Comparison of ENCODE assay signal across 8 cellular contexts in genomic region chr21:33266784-33267135, GRCh38. TPM values are rescaled to one million over a fixed set of nuclear protein-coding genes. Genes with fewer than 3 reads are reported as not detected.
DNase-seq lines count a peak whose midpoint lies in the region; ATAC-seq and TF ChIP-seq lines count a peak whose summit lies in the region.

No MANE protein-coding gene starts in this region.

- TF ChIP-seq POLR2A in upper lobe of left lung (IDR thresholded peaks at IDR 0.05), result no peak

- ATAC-seq in GM18511 (IDR thresholded peaks at IDR 0.05; ENCODE audit: unreplicated experiment) (peak; percentile 30), mucosa of descending colon (peak; percentile 1), upper lobe of left lung (ENCODE audit: low FRiP score in 2 of 2) (peak; percentile 4 to 45)

- intact Hi-C loops in mucosa of descending colon (cut with DNase I, micrococcal nuclease), result no loop called here
- intact Hi-C loops in posterior cingulate gyrus (cut with DNase I), result loop anchor here (2.0 kb wide), 1 partner anchor 58 kb away; the partner anchor contains the start of gene IFNAR1

- H3K4me3 ChIP-seq in mucosa of descending colon (peak overlapping the region; percentile 69), upper lobe of left lung (peak overlapping the region; percentile 67 to 90 (median 70))

- DNase-seq in RPMI8226 (peak; percentile 20), mucosa of descending colon (peak in 2 of 3 donors; percentile 60 to 69), upper lobe of left lung (no peak), NCI-H510A treated with DMSO at 0.1 percent for 48 hours (lab: John Stamatoyannopoulos, UW) (no peak), 8988T (no peak), posterior cingulate gyrus (no peak)

- TF ChIP-seq EP300 in upper lobe of left lung (IDR thresholded peaks at IDR 0.05), result no peak

- WGBS in upper lobe of left lung, 2 donors, result 1 to 6% methylated on average over 5 to 8 of the region's 8 CpGs

- TF ChIP-seq CTCF in mucosa of descending colon (IDR thresholded peaks at IDR 0.05) (no peak), upper lobe of left lung (IDR thresholded peaks at IDR 0.05) (no peak)

- H3K4me1 ChIP-seq in mucosa of descending colon (ENCODE audit: low read depth) (peaks cover 26% of the 10 kb centered on the region), upper lobe of left lung (peaks cover 26 to 41% (median 36%) of the 10 kb centered on the region in 4 donors)

- peak overlapping the region; percentile 65 for H3K27ac ChIP-seq in cingulate gyrus (ENCODE audit: low read depth, low read length)
- peak overlapping the region; percentile 91 to 97 (median 96) for H3K27ac ChIP-seq in upper lobe of left lung

- H3K9me3 ChIP-seq in mucosa of descending colon (no peaks in the 10 kb centered on the region), upper lobe of left lung (no peaks in the 10 kb centered on the region)

- H3K36me3 ChIP-seq in mucosa of descending colon (ENCODE audit: low read depth), result no peaks in the 10 kb centered on the region
- peaks cover 5 to 37% (median 20%) of the 10 kb centered on the region in 4 donors for H3K36me3 ChIP-seq in upper lobe of left lung

- no peaks in the 10 kb centered on the region for H3K27me3 ChIP-seq in upper lobe of left lung

RNA-seq across cellular contexts. Expression of gene IL10RB, which starts 0.6 kb away (rescaled TPM):
- total RNA-seq in mucosa of descending colon, result 100 to 1,000 TPM in 1 of 3 donors, 10 to 100 TPM in 2; 45.3 to 100 (median 77.0) TPM
- 10 to 100 TPM; 11.5 to 49.2 (median 41.0) TPM for total RNA-seq in upper lobe of left lung

RNA-seq across cellular contexts. Expression of gene IFNAR2, which starts 37.0 kb away (rescaled TPM):
- total RNA-seq in mucosa of descending colon (10 to 100 TPM; 11.9 to 20.5 (median 18.2) TPM), upper lobe of left lung (10 to 100 TPM; 10.5 to 36.0 (median 22.3) TPM)

RNA-seq across cellular contexts. Expression of gene IFNAR1, which starts 58.0 kb away (rescaled TPM):
- total RNA-seq in mucosa of descending colon (10 to 100 TPM; 41.9 to 49.5 (median 43.3) TPM), upper lobe of left lung (10 to 100 TPM; 17.1 to 68.5 (median 36.0) TPM)

Comparison
In these comparisons a context has a peak if more than half of its experiments do, and no peak if none do; other contexts are left out.
1. DNase-seq: peak in RPMI8226 (single experiment) and mucosa of descending colon (2 of 3); none in upper lobe of left lung (0 of 2), NCI-H510A treated with DMSO at 0.1 percent for 48 hours (single experiment), 8988T (single experiment) and posterior cingulate gyrus (0 of 10).
2. Peak in every context shown above with its lines, with median percentiles within 50 percentile points of each other: ATAC-seq.